In the genomic region with DNA sequence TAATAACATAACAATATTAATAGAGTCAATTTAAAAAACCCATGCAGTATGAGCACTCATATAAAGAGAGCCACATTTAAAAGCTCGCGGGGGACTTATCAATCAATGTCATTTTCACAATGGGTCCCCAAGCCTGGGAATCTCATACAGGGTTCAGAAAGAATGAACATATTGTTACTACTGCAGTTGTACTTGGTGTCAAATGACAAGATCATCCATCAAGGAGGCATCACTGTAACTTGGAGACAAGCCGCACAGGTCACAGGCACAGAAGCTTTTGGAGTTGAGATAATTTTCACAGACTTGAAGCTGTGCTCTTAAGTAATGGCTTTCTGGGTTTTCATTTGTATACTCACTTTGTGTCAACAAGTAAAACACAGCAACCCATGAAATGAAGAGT, we compare ENCODE assay signal across 17 cellular contexts.
"Had no signal": no experiment of that assay in that cellular context is flagged by ENCODE, and none has a peak within 500 bp of the region (broad histone marks: within the 10 kb centered on the region; RNA-seq: fewer than 3 reads in every experiment).

No MANE protein-coding gene starts in this region.

- H3K4me3 ChIP-seq: coronary artery, heart right ventricle, ovary, right atrium auricular region, sigmoid colon, skin epidermis, stomach had no signal

- ATAC-seq: left lobe of liver had no signal

- H3K27me3 ChIP-seq: heart right ventricle, ovary, right atrium auricular region, sigmoid colon, stomach had no signal

- H3K36me3 ChIP-seq: heart right ventricle, ovary, right atrium auricular region, sigmoid colon, stomach had no signal

- H3K27ac ChIP-seq: coronary artery, heart right ventricle, ovary, right atrium auricular region, sigmoid colon, skin epidermis, stomach had no signal

- H3K9me3 ChIP-seq: heart right ventricle, ovary, right atrium auricular region, sigmoid colon, stomach had no signal

- DNase-seq: effector CD4-positive, alpha-beta T cell; hypothalamus; kidney glomerular epithelial cell; mammary epithelial cell; naive thymus-derived CD4-positive, alpha-beta T cell; ovary; sigmoid colon; stimulated activated CD4-positive, alpha-beta T cell treated with anti-CD3 and anti-CD28 coated beads, Interleukin-2, amount 100 ng/mL, for 24 hours; stimulated activated naive CD4-positive, alpha-beta T cell; stomach; substantia nigra; trophoblast cell had no signal
